Comparison of ENCODE assay signal across 8 cellular contexts in the genomic region with DNA sequence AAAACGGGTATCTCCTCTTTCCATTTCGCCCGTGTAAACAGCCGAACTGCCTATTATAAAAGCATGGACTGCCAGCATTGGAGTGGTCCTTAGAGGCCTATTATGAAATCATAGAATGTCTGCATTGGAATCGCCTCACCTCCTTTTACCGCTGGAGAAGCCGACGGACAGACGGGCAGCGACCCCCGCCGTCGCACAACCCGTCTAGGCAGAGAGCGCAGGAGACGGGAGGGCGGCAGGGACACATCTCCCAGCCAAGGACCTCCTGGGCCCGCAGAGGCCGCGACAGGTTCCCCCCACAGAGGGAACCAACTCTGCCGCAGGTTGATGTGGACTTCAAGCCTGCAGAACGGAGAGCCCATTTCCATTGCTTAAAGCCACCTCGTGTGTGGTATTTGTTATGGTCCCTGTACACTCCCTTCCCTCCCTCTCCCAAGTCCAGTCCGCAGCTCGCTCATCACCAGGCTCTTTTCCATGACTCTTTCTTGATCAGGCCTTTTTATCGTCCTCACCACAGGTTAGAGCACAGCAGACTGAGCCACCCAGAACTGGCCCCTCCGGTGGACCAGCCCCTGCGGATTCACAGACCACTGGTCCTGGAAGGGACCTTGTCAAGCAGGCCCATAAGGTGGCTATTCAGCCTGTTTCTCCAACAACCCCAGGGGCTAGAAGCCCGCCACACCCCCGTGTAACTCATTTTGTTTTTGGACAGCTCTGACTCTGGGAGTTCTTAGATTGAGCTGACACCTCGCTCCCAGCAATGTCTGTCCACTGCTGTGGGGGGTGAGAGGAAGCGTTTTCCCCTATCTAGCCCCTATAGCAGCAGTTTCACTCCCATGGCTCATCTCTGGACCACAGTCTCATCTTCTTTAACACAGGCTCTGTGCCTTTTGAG. TPM values are rescaled to one million over a fixed set of nuclear protein-coding genes. Genes with fewer than 3 reads are reported as not detected.
DNase-seq lines count a peak whose midpoint lies in the region; ATAC-seq and TF ChIP-seq lines count a peak whose summit lies in the region.

No MANE protein-coding gene starts in this region.

- TF ChIP-seq CTCF in spleen (IDR thresholded peaks at IDR 0.05 in 8 of 11, conservative IDR thresholded peaks at IDR 0.05 in 3 of 11): no peak

- H3K9me3 Mint-ChIP-seq in activated naive CD8-positive, alpha-beta T cell treated with anti-CD3 and anti-CD28 coated beads, Interleukin-2, amount 10 ng/mL, durations not matched to agents 7 days and 5 days: no peaks in the 10 kb centered on the region

- POLR2A ChIA-PET in activated naive CD8-positive, alpha-beta T cell treated with anti-CD3 and anti-CD28 coated beads, Interleukin-2, amount 10 ng/mL, durations not matched to agents 7 days and 5 days (lab: Charles Lee): interaction anchor here (0.6 to 3.1 kb wide), 12 partner anchors 7 to 871 kb away, joined by 3 to 20 read pairs (median 4); a partner anchor contains a TSS

- TF ChIP-seq POLR2A in spleen (IDR thresholded peaks at IDR 0.05): no peak

- intact Hi-C loops in spleen (cut with DNase I; ENCODE audit: low total_unique reads): no loop called here

- H3K9me3 ChIP-seq in iPS-18a (ENCODE audit: control insufficient read depth, low read depth, low read length): no peaks in the 10 kb centered on the region
- no peaks in the 10 kb centered on the region for H3K9me3 ChIP-seq in spleen

- H3K36me3 ChIP-seq in iPS-18a (ENCODE audit: control insufficient read depth, low read depth, low read length) (no peaks in the 10 kb centered on the region), spleen (no peaks in the 10 kb centered on the region)

- H3K4me1 ChIP-seq in iPS-18a (ENCODE audit: control insufficient read depth, low read depth, low read length) (peaks cover 11% of the 10 kb centered on the region), spleen (peaks cover 34 to 87% (median 75%) of the 10 kb centered on the region in 6 donors)

- peak overlapping the region; percentile 84 for H3K4me3 Mint-ChIP-seq in activated naive CD8-positive, alpha-beta T cell treated with anti-CD3 and anti-CD28 coated beads, Interleukin-2, amount 10 ng/mL, durations not matched to agents 7 days and 5 days

- H3K4me3 ChIP-seq in iPS-18a (ENCODE audit: low read length): peak overlapping the region; percentile 89
- H3K4me3 ChIP-seq in spleen: peak overlapping the region; percentile 66 to 89 (median 74)

- peaks cover 5% of the 10 kb centered on the region for H3K36me3 Mint-ChIP-seq in activated naive CD8-positive, alpha-beta T cell treated with anti-CD3 and anti-CD28 coated beads, Interleukin-2, amount 10 ng/mL, durations not matched to agents 7 days and 5 days

- peak overlapping the region; percentile 84 for H3K27ac Mint-ChIP-seq in activated naive CD8-positive, alpha-beta T cell treated with anti-CD3 and anti-CD28 coated beads, Interleukin-2, amount 10 ng/mL, durations not matched to agents 7 days and 5 days

- H3K27me3 ChIP-seq in iPS-18a (ENCODE audit: control insufficient read depth, insufficient read depth, low read length) (peaks cover 34% of the 10 kb centered on the region), spleen (replicated peaks in 1 of 7) (no peaks in the 10 kb centered on the region)

- H3K27me3 Mint-ChIP-seq in activated naive CD8-positive, alpha-beta T cell treated with anti-CD3 and anti-CD28 coated beads, Interleukin-2, amount 10 ng/mL, durations not matched to agents 7 days and 5 days: no peaks in the 10 kb centered on the region

- H3K27ac ChIP-seq in iPS-18a (ENCODE audit: low read length) (no peak overlapping the region), spleen (peak overlapping the region; percentile 94 to 99 (median 98))

- DNase-seq in DMS79 (lab: John Stamatoyannopoulos, UW) (peak; percentile 79), spleen (peak; percentile 88), occipital lobe (lab: John Stamatoyannopoulos, UW) (no peak), NCI-H524 (lab: John Stamatoyannopoulos, UW) (no peak)
- peak; percentile 59 for DNase-seq in activated naive CD8-positive, alpha-beta T cell treated with anti-CD3 and anti-CD28 coated beads, Interleukin-2, amount 10 ng/mL, durations not matched to agents 7 days and 5 days

- WGBS in spleen, 5 donors: 32 to 44% (median 36%) methylated on average over 22 to 32 of the region's 32 CpGs

- H3K9ac ChIP-seq in iPS-18a (ENCODE audit: low read length): peak overlapping the region; percentile 42

- ATAC-seq in HG03175 (IDR thresholded peaks at IDR 0.05; ENCODE audit: unreplicated experiment): peak; percentile 2
- ATAC-seq in activated naive CD8-positive, alpha-beta T cell treated with anti-CD3 and anti-CD28 coated beads, Interleukin-2, amount 10 ng/mL, durations not matched to agents 7 days and 5 days (ENCODE audit: low read depth): peak; percentile 2
- ATAC-seq in GM19467 (IDR thresholded peaks at IDR 0.05; ENCODE audit: unreplicated experiment): no peak

- H3K4me1 Mint-ChIP-seq in activated naive CD8-positive, alpha-beta T cell treated with anti-CD3 and anti-CD28 coated beads, Interleukin-2, amount 10 ng/mL, durations not matched to agents 7 days and 5 days: peaks cover 62% of the 10 kb centered on the region

RNA-seq across cellular contexts. Expression of a gene that starts 0.8 kb away (rescaled TPM):
- 10 to 100 TPM; 85.3 to 93.6 TPM for total RNA-seq in activated naive CD8-positive, alpha-beta T cell treated with anti-CD3 and anti-CD28 coated beads, Interleukin-2, amount 10 ng/mL, durations not matched to agents 7 days and 5 days
- total RNA-seq in spleen: 100 to 1,000 TPM in 1 of 7 donors, 10 to 100 TPM in 6; 52.7 to 168 (median 67.7) TPM
- polyA plus RNA-seq in spleen: 10 to 100 TPM; 30.7 to 37.8 (median 34.9) TPM
- total RNA-seq in occipital lobe: 92.3 TPM

RNA-seq across cellular contexts. Expression of a gene that starts 39.9 kb away (rescaled TPM):
- not detected for total RNA-seq in activated naive CD8-positive, alpha-beta T cell treated with anti-CD3 and anti-CD28 coated beads, Interleukin-2, amount 10 ng/mL, durations not matched to agents 7 days and 5 days
- total RNA-seq in spleen: 1 to 10 TPM; 1.9 to 6.8 (median 3.5) TPM
- polyA plus RNA-seq in spleen: 10 to 100 TPM in 2 of 3 donors, 1 to 10 TPM in 1; 4.6 to 50.5 (median 11.0) TPM
- 3.6 TPM for total RNA-seq in occipital lobe

Comparison
In these comparisons a context has a peak if more than half of its experiments do, and no peak if none do; other contexts are left out.
1. DNase-seq: peak in DMS79 (single experiment), activated naive CD8-positive, alpha-beta T cell treated with anti-CD3 and anti-CD28 coated beads, Interleukin-2, amount 10 ng/mL, durations not matched to agents 7 days and 5 days (single experiment) and spleen (single experiment); none in occipital lobe (single experiment) and NCI-H524 (0 of 2).